22 cellular contexts compared by ENCODE assay signal in the genomic region with DNA sequence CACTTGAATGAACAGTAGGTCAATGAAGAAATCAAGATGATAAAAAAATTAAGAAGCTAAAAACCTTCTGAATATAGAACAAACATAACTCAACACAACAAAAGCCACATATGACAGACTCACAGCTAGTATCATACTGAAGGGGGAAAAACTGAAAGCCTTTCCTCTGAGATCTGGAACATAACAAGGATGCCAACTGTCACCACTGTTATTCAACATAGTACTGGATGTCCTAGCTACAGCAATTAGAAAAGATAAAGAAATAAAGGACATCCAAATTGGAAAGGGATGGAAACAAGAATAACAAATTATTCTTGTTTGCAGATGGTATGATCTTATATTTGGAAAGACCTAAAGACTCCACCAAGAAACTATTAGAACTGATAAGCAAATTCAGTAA.
DNase-seq lines count a peak whose midpoint lies in the region; ATAC-seq, FAIRE-seq and TF ChIP-seq lines count a peak whose summit lies in the region.
"Had no signal": no experiment of that assay in that cellular context is flagged by ENCODE, and none has a peak within 500 bp of the region (broad histone marks: within the 10 kb centered on the region; RNA-seq: fewer than 3 reads in every experiment).

No MANE protein-coding gene starts in this region.

- no peak for TF ChIP-seq CTCF in D721Med (IDR thresholded peaks at IDR 0.05; ENCODE audit: insufficient read depth, missing control alignments)
- no peak for TF ChIP-seq CTCF in OCI-LY7 (conservative IDR thresholded peaks at IDR 0.05; ENCODE audit: low read length)

- no peak overlapping the region for H3K4me2 ChIP-seq in OCI-LY7 (ENCODE audit: low read length)
- H3K4me2 ChIP-seq: A549; BLaER1 treated with 17β-estradiol and CSF1 and Interleukin-3, amounts not matched to agents 10 nM and 100 nM had no signal

- peaks cover 32% of the 10 kb centered on the region for H3K36me3 ChIP-seq in OCI-LY7 (ENCODE audit: insufficient read depth, low read length)
- H3K36me3 ChIP-seq: BE2C had no signal

- TSS peak; percentile 2 for BruUV-seq in OCI-LY7 (replicated peaks; lab: Mats Ljungman, UMichigan)

- no peaks in the 10 kb centered on the region for H3K9me3 ChIP-seq in OCI-LY7 (ENCODE audit: low read length)
- H3K9me3 ChIP-seq: A549, BE2C had no signal

- POLR2A ChIA-PET in OCI-LY7 (lab: Charles Lee) = no interaction called here

- ATAC-seq in Right ventricle myocardium superior (ENCODE audit: poor library complexity) (peak; percentile 78), left cardiac atrium (no peak)
- ATAC-seq: A549, HCT116 had no signal

- no peaks in the 10 kb centered on the region for H3K9me2 ChIP-seq in OCI-LY7 (ENCODE audit: insufficient read depth, low read length)

- H3K4me3 ChIP-seq in OCI-LY7 (ENCODE audit: low read depth, low read length, poor library complexity, severe bottlenecking) = no peak overlapping the region
- H3K4me3 ChIP-seq: A549; BLaER1 treated with 17β-estradiol and CSF1 and Interleukin-3, amounts not matched to agents 10 nM and 100 nM; GM23248 had no signal

- no peak overlapping the region for H2AFZ ChIP-seq in OCI-LY7 (ENCODE audit: low read length)
- H2AFZ ChIP-seq: GM23248 had no signal

- no peaks in the 10 kb centered on the region for H3K4me1 ChIP-seq in OCI-LY7 (ENCODE audit: insufficient read depth, low read length, poor library complexity, severe bottlenecking)
- H3K4me1 ChIP-seq: A549, BE2C had no signal

- H3K27ac ChIP-seq in OCI-LY7 (ENCODE audit: low read depth, low read length, poor library complexity, severe bottlenecking) = no peak overlapping the region
- H3K27ac ChIP-seq: A549; BLaER1 treated with 17β-estradiol and CSF1 and Interleukin-3, amounts not matched to agents 10 nM and 100 nM; GM23248 had no signal

- intact Hi-C loops in Right ventricle myocardium superior (cut with DNase I) (no loop called here), left cardiac atrium (cut with DNase I) (no loop called here), OCI-LY7 (cut with micrococcal nuclease; ENCODE audit: unreplicated experiment) (no loop called here)

- H3K79me2 ChIP-seq in OCI-LY7 (ENCODE audit: insufficient read depth, low read depth, low read length) = no peaks in the 10 kb centered on the region

- DNase-seq in Right ventricle myocardium superior (no peak), left cardiac atrium (no peak), D721Med (ENCODE audit: insufficient read length, low spot score) (no peak), OCI-LY7 (ENCODE audit: low spot score) (no peak), NCI-H226 (no peak), HCEC 1CT (no peak)
- DNase-seq: 8988T; ACHN; AML-193; BE2C; CD4-positive, alpha-beta T cell; CD8-positive, alpha-beta memory T cell; DMS53; DMS79 treated with DMSO at 0.1 percent for 48 hours; GF-D8; GM23248; H7 had no signal

- FAIRE-seq in D721Med (lab: Jason Lieb, UNC) = peak; percentile 75
- FAIRE-seq: A549, GM19239, H1 had no signal

- CTCF ChIA-PET in OCI-LY7 (lab: Charles Lee; ENCODE audit: unreplicated experiment) = no interaction called here

- H4K20me1 ChIP-seq in OCI-LY7 (ENCODE audit: insufficient read depth, low read length) = no peaks in the 10 kb centered on the region
- H4K20me1 ChIP-seq: BLaER1 treated with 17β-estradiol and CSF1 and Interleukin-3, amounts not matched to agents 10 nM and 100 nM had no signal
